Comparison of ENCODE assay signal across 27 cellular contexts in genomic region chr2:11629851-11630250, GRCh38. TPM values are rescaled to one million over a fixed set of nuclear protein-coding genes. Genes with fewer than 3 reads are reported as not detected.
"Had no signal": no experiment of that assay in that cellular context is flagged by ENCODE, and none has a peak within 500 bp of the region (broad histone marks: within the 10 kb centered on the region; RNA-seq: fewer than 3 reads in every experiment).

No MANE protein-coding gene starts in this region.

- H3K27ac Mint-ChIP-seq: naive thymus-derived CD8-positive, alpha-beta T cell; nephron progenitor cell; stimulated activated effector memory CD8-positive, alpha-beta T cell treated with anti-CD3 and anti-CD28 coated beads, Interleukin-12 subunit alpha, Interleukin-12 subunit beta, amount 100 ng/mL, for 72 hours; type B pancreatic cell had no signal

- H2AFZ ChIP-seq: hepatocyte had no signal

- H3K4me1 Mint-ChIP-seq: naive thymus-derived CD8-positive, alpha-beta T cell; nephron progenitor cell; stimulated activated effector memory CD8-positive, alpha-beta T cell treated with anti-CD3 and anti-CD28 coated beads, Interleukin-12 subunit alpha, Interleukin-12 subunit beta, amount 100 ng/mL, for 72 hours had no signal

- H3K9me3 Mint-ChIP-seq: stimulated activated effector memory CD8-positive, alpha-beta T cell treated with anti-CD3 and anti-CD28 coated beads, Interleukin-12 subunit alpha, Interleukin-12 subunit beta, amount 100 ng/mL, for 72 hours; type B pancreatic cell had no signal

- H3K27me3 Mint-ChIP-seq: naive thymus-derived CD8-positive, alpha-beta T cell; type B pancreatic cell had no signal

- H3K9me3 ChIP-seq: lower lobe of right lung, testis had no signal

- ATAC-seq: left lung; lower lobe of right lung; naive thymus-derived CD8-positive, alpha-beta T cell; stimulated activated naive CD8-positive, alpha-beta T cell treated with anti-CD3 and anti-CD28 coated beads, Interleukin-15, Interleukin-2, amounts not matched to agents 100 U/mL and 50 U/mL, for 24 hours had no signal

- H3K4me3 Mint-ChIP-seq: naive thymus-derived CD8-positive, alpha-beta T cell; nephron progenitor cell; stimulated activated effector memory CD8-positive, alpha-beta T cell treated with anti-CD3 and anti-CD28 coated beads, Interleukin-12 subunit alpha, Interleukin-12 subunit beta, amount 100 ng/mL, for 72 hours; type B pancreatic cell had no signal

- H3K27me3 ChIP-seq: esophagus squamous epithelium, heart left ventricle, hepatocyte, left lung, sigmoid colon, testis, tibial artery had no signal

- DNase-seq: dermis blood vessel endothelial cell; effector memory CD4-positive, alpha-beta T cell; erythroblast; esophagus squamous epithelium; foreskin melanocyte; heart left ventricle; kidney; left lung; lower lobe of right lung; naive thymus-derived CD8-positive, alpha-beta T cell; nephron progenitor cell; nucleus accumbens; sigmoid colon; stimulated activated CD4-positive, alpha-beta T cell treated with anti-CD3 and anti-CD28 coated beads, Interleukin-2, amount 100 ng/mL, for 24 hours; stimulated activated CD4-positive, alpha-beta T cell treated with anti-CD3 and anti-CD28 coated beads, Interleukin-4, amount 100 ng/mL, for 24 hours; stimulated activated naive CD8-positive, alpha-beta T cell treated with anti-CD3 and anti-CD28 coated beads, Interleukin-15, Interleukin-2, amounts not matched to agents 100 U/mL and 50 U/mL, for 24 hours; substantia nigra; testis; tibial artery had no signal

- H3K4me3 ChIP-seq: coronary artery, esophagus squamous epithelium, heart left ventricle, hepatocyte, left lung, lower lobe of right lung, sigmoid colon, testis, tibial artery had no signal

- H3K4me2 ChIP-seq: hepatocyte had no signal

- H3K36me3 Mint-ChIP-seq: stimulated activated effector memory CD8-positive, alpha-beta T cell treated with anti-CD3 and anti-CD28 coated beads, Interleukin-12 subunit alpha, Interleukin-12 subunit beta, amount 100 ng/mL, for 72 hours had no signal

- H3K27ac ChIP-seq: coronary artery, esophagus squamous epithelium, heart left ventricle, hepatocyte, left lung, lower lobe of right lung, sigmoid colon, testis, tibial artery had no signal

- H3K36me3 ChIP-seq: left lung, lower lobe of right lung, sigmoid colon had no signal

- H3K4me1 ChIP-seq: esophagus squamous epithelium, heart left ventricle, left lung, lower lobe of right lung, sigmoid colon, testis, tibial artery had no signal

RNA-seq across cellular contexts. Expression of gene NTSR2, which starts 40.1 kb away (rescaled TPM):
- total RNA-seq: dermis blood vessel endothelial cell; esophagus squamous epithelium; hepatocyte; kidney; left lung; lower lobe of right lung; mesenteric fat pad; myocyte; naive thymus-derived CD8-positive, alpha-beta T cell; osteocyte; sigmoid colon; skeletal muscle tissue had no signal
- polyA plus RNA-seq: naive thymus-derived CD8-positive, alpha-beta T cell had no signal
